16 cellular contexts compared by ENCODE assay signal in the genomic region with DNA sequence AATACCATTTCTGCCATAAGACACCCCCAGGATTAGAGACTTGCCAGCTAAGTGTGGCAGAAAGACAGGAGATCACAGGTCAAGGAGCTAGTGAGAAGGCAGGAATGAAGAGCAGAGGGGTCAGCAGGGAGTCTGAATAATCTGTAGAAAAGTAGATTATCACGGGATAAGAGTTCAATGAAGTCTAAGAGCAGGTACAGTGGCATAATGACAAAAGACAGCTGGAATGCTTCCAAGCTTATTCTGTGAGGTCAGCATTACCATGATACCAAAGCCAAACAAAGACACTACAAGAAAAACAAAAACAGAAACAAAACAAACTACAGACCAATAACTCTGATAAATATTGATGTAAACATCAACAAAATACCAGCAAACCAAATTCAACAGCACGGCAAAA. TPM values are rescaled to one million over a fixed set of nuclear protein-coding genes. Genes with fewer than 3 reads are reported as not detected.
"Had no signal": no experiment of that assay in that cellular context is flagged by ENCODE, and none has a peak within 500 bp of the region (broad histone marks: within the 10 kb centered on the region; RNA-seq: fewer than 3 reads in every experiment).

No MANE protein-coding gene starts in this region.

- H3K4me3 ChIP-seq: cardiac muscle cell, prostate gland, right atrium auricular region, transverse colon, uterus had no signal

- H3K36me3 Mint-ChIP-seq: activated naive CD8-positive, alpha-beta T cell treated with anti-CD3 and anti-CD28 coated beads, Interleukin-2, amount 10 ng/mL, durations not matched to agents 7 days and 5 days; natural killer cell treated with Interleukin-12 subunit alpha and Interleukin-12 subunit beta and Interleukin-15 and Interleukin-18, amount 100 ng/mL, for 72 hours had no signal

- H3K36me3 ChIP-seq: cardiac muscle cell, prostate gland, right atrium auricular region, transverse colon, uterus had no signal

- H3K27me3 Mint-ChIP-seq: natural killer cell treated with Interleukin-12 subunit alpha and Interleukin-12 subunit beta and Interleukin-15 and Interleukin-18, amount 100 ng/mL, for 72 hours had no signal

- H3K9me3 ChIP-seq: prostate gland, right atrium auricular region, transverse colon, uterus had no signal

- DNase-seq: activated CD4-positive, alpha-beta T cell treated with anti-CD3 and anti-CD28 coated beads, Interleukin-2, amount 50 U/mL, for 48 hours; activated gamma-delta T cell; activated naive CD8-positive, alpha-beta T cell treated with anti-CD3 and anti-CD28 coated beads, Interleukin-2, amount 10 ng/mL, durations not matched to agents 7 days and 5 days; amygdala; effector memory CD8-positive, alpha-beta T cell; immature natural killer cell; occipital lobe; stimulated activated CD4-positive, alpha-beta T cell treated with anti-CD3 and anti-CD28 coated beads, Interleukin-2, amount 100 ng/mL, for 24 hours; transverse colon; uterus had no signal

- H3K27ac Mint-ChIP-seq: activated naive CD8-positive, alpha-beta T cell treated with anti-CD3 and anti-CD28 coated beads, Interleukin-2, amount 10 ng/mL, durations not matched to agents 7 days and 5 days; effector memory CD8-positive, alpha-beta T cell; stimulated activated naive CD8-positive, alpha-beta T cell treated with anti-CD3 and anti-CD28 coated beads, Interleukin-15, Interleukin-2, amounts not matched to agents 100 ng/mL and 50 ng/mL, for 24 hours had no signal

- ATAC-seq: effector memory CD8-positive, alpha-beta T cell; natural killer cell treated with Interleukin-12 subunit alpha and Interleukin-12 subunit beta and Interleukin-15 and Interleukin-18, amount 100 ng/mL, for 72 hours had no signal

- H3K27ac ChIP-seq: cardiac muscle cell, prostate gland, right atrium auricular region, transverse colon, uterus had no signal

- H3K4me1 ChIP-seq: prostate gland, right atrium auricular region, uterus had no signal

- H3K4me3 Mint-ChIP-seq: activated naive CD8-positive, alpha-beta T cell treated with anti-CD3 and anti-CD28 coated beads, Interleukin-2, amount 10 ng/mL, durations not matched to agents 7 days and 5 days; effector memory CD8-positive, alpha-beta T cell; immature natural killer cell; natural killer cell treated with Interleukin-12 subunit alpha and Interleukin-12 subunit beta and Interleukin-15 and Interleukin-18, amount 100 ng/mL, for 72 hours; stimulated activated naive CD8-positive, alpha-beta T cell treated with anti-CD3 and anti-CD28 coated beads, Interleukin-15, Interleukin-2, amounts not matched to agents 100 ng/mL and 50 ng/mL, for 24 hours had no signal

- H3K9me3 Mint-ChIP-seq: activated naive CD8-positive, alpha-beta T cell treated with anti-CD3 and anti-CD28 coated beads, Interleukin-2, amount 10 ng/mL, durations not matched to agents 7 days and 5 days; effector memory CD8-positive, alpha-beta T cell; immature natural killer cell; natural killer cell treated with Interleukin-12 subunit alpha and Interleukin-12 subunit beta and Interleukin-15 and Interleukin-18, amount 100 ng/mL, for 72 hours; stimulated activated naive CD8-positive, alpha-beta T cell treated with anti-CD3 and anti-CD28 coated beads, Interleukin-15, Interleukin-2, amounts not matched to agents 100 ng/mL and 50 ng/mL, for 24 hours had no signal

- H3K27me3 ChIP-seq: cardiac muscle cell, right atrium auricular region, uterus had no signal

RNA-seq across cellular contexts. Expression of a gene that starts 20.8 kb away (rescaled TPM):
- total RNA-seq: dermis microvascular lymphatic vessel endothelial cell had no signal
